In genomic region chr4:82893942-82894341, GRCh38 we compare ENCODE assay signal across 1 cellular context.
TF ChIP-seq lines count a peak whose summit lies in the region.

No MANE protein-coding gene starts in this region.

TF ChIP-seq in SK-N-SH treated with all-trans-retinoic acid at 6 μM for 48 hours, 23 proteins besides CTCF, POLR2A, EP300 and RAD21:
- TF ChIP-seq TSHZ2 (CRISPR knock-in tag; IDR thresholded peaks at IDR 0.05), result no peak
- TF ChIP-seq ZC3H10 (CRISPR knock-in tag; IDR thresholded peaks at IDR 0.05), result no peak
- no peak for TF ChIP-seq ARNTL (CRISPR knock-in tag; IDR thresholded peaks at IDR 0.05; ENCODE audit: borderline replicate concordance, low read depth)
- TF ChIP-seq ZFP30 (CRISPR knock-in tag; IDR thresholded peaks at IDR 0.05), result no peak
- no peak for TF ChIP-seq TCF4 (CRISPR knock-in tag; IDR thresholded peaks at IDR 0.05; ENCODE audit: borderline replicate concordance)
- no peak for TF ChIP-seq PATZ1 (CRISPR knock-in tag; IDR thresholded peaks at IDR 0.05; ENCODE audit: borderline replicate concordance)
- TF ChIP-seq TOX (CRISPR knock-in tag; IDR thresholded peaks at IDR 0.05; ENCODE audit: borderline replicate concordance), result no peak
